ENCODE assay signal across 12 cellular contexts in genomic region chr22:18881260-18881659, GRCh38. TPM values are rescaled to one million over a fixed set of nuclear protein-coding genes. Genes with fewer than 3 reads are reported as not detected.
DNase-seq lines count a peak whose midpoint lies in the region; ATAC-seq and TF ChIP-seq lines count a peak whose summit lies in the region.
"Not testable (repeated sequence)": the region's sequence is repeated elsewhere in the genome, so short reads cannot be mapped to it uniquely, and the experiment has no call there.
"Had no signal": no experiment of that assay in that cellular context is flagged by ENCODE, and none has a peak within 500 bp of the region (broad histone marks: within the 10 kb centered on the region; RNA-seq: fewer than 3 reads in every experiment).

No MANE protein-coding gene starts in this region.

- not testable (repeated sequence) for H3K9me3 ChIP-seq in T-helper 17 cell (ENCODE audit: control insufficient read depth, low read length, poor library complexity, severe bottlenecking); stomach

- not testable (repeated sequence) for H3K4me1 Mint-ChIP-seq in T-helper 17 cell

- DNase-seq in Jurkat, Clone E6-1 (ENCODE audit: low read depth, low spot score): peak; percentile 32
- peak; percentile 26 to 58 (median 55) for DNase-seq in T-helper 17 cell
- DNase-seq in activated CD8-positive, alpha-beta memory T cell treated with anti-CD3 and anti-CD28 coated beads for 1 hour (ENCODE audit: extremely low read depth in 1 of 2, low read depth in 1 of 2): peak; percentile 43 to 59
- DNase-seq in activated T-helper 1 cell treated with anti-CD3 and anti-CD28 coated beads, Interleukin-2, amount 50 U/mL, for 16 hours (ENCODE audit: low read depth in 1 of 2, low spot score in 1 of 2): peak; percentile 4 to 65
- DNase-seq in effector CD4-positive, alpha-beta T cell: peak; percentile 63
- DNase-seq in posterior vena cava (ENCODE audit: low spot score): peak; percentile 58
- peak in 2 of 3 donors; percentile 37 to 44 for DNase-seq in stimulated activated CD4-positive, alpha-beta T cell treated with anti-CD3 and anti-CD28 coated beads, TNF-alpha, amount 100 ng/mL, for 48 hours (ENCODE audit: low read depth in 3 of 3)
- peak; percentile 35 for DNase-seq in stomach

- H3K36me3 Mint-ChIP-seq in T-helper 17 cell (ENCODE audit: low read depth): not testable (repeated sequence)

- not testable (repeated sequence) for ATAC-seq in T-helper 17 cell

- intact Hi-C loops in posterior vena cava (cut with DNase I); stomach (cut with DNase I; ENCODE audit: low total_unique reads): not testable (repeated sequence)

- H3K4me3 ChIP-seq in Jurkat, Clone E6-1 (ENCODE audit: low read length); stomach: not testable (repeated sequence)

- TF ChIP-seq POLR2A in stomach (IDR thresholded peaks at IDR 0.05): not testable (repeated sequence)

- TF ChIP-seq EP300 in stomach (IDR thresholded peaks at IDR 0.05): not testable (repeated sequence)

- peak overlapping the region; percentile 85 for H3K27ac Mint-ChIP-seq in T-helper 17 cell

- not testable (repeated sequence) for H3K27ac ChIP-seq in stomach

- TF ChIP-seq CTCF in stomach (IDR thresholded peaks at IDR 0.05): not testable (repeated sequence)

- WGBS in stomach, 5 donors: 26 to 46% (median 37%) methylated on average over 3 of the region's 3 CpGs

- H3K27me3 ChIP-seq in stomach: not testable (repeated sequence)

- not testable (repeated sequence) for H3K4me3 Mint-ChIP-seq in T-helper 17 cell

- not testable (repeated sequence) for H3K27me3 Mint-ChIP-seq in T-helper 17 cell

- H3K36me3 ChIP-seq in stomach: not testable (repeated sequence)

- H3K4me1 ChIP-seq in stomach: not testable (repeated sequence)

RNA-seq across cellular contexts. Expression of gene DGCR6, which starts 24.9 kb away (rescaled TPM):
- polyA plus RNA-seq in Jurkat, Clone E6-1 (2012; ENCODE audit: insufficient read depth, insufficient read length): 5.8 TPM
- total RNA-seq in T-helper 17 cell (10 to 100 TPM in 1 of 2 donors, 1 to 10 TPM in 1; 6.2 to 11.3 TPM), posterior vena cava (1 to 10 TPM; 1.0 to 3.5 TPM), stomach (1 to 10 TPM in 2 of 5 donors, under 1 TPM in 2, not detected in 1; 0.58 to 4.2 (median 1.7) TPM)
- 1 to 10 TPM in 2 of 3 donors, under 1 TPM in 1; 0.19 to 4.1 (median 1.8) TPM for polyA plus RNA-seq in stomach

RNA-seq across cellular contexts. Expression of gene PRODH, which starts 54.8 kb away (rescaled TPM):
- polyA plus RNA-seq in Jurkat, Clone E6-1 (2012; ENCODE audit: insufficient read depth, insufficient read length): 3.2 TPM
- total RNA-seq in T-helper 17 cell (not detected), posterior vena cava (1 to 10 TPM in 1 of 2 donors, under 1 TPM in 1; 0.33 to 3.4 TPM), stomach (100 to 1,000 TPM in 1 of 5 donors, 1 to 10 TPM in 1, under 1 TPM in 2, not detected in 1; 0.58 to 240 (median 2.8) TPM)
- polyA plus RNA-seq in stomach: 1 to 10 TPM in 1 of 3 donors, under 1 TPM in 1, not detected in 1; 0.19 to 3.5 TPM
- total RNA-seq: endothelial cell of umbilical vein, GM23248, IMR-90 had no signal
- polyA plus RNA-seq: endothelial cell of umbilical vein, GM23248, smooth muscle cell had no signal
